ENCODE assay signal across 8 cellular contexts in genomic region chr2:130145006-130145414, GRCh38. TPM values are rescaled to one million over a fixed set of nuclear protein-coding genes. Genes with fewer than 3 reads are reported as not detected.
DNase-seq lines count a peak whose midpoint lies in the region; ATAC-seq and TF ChIP-seq lines count a peak whose summit lies in the region.
"Not testable (repeated sequence)": the region's sequence is repeated elsewhere in the genome, so short reads cannot be mapped to it uniquely, and the experiment has no call there.

CCDC74B (minus strand) TSS chr2:130145112; CDS start chr2:130144996, 116 bp downstream.

- H3K79me2 ChIP-seq in Karpas-422 (ENCODE audit: low read length); osteoblast (ENCODE audit: insufficient read depth, low read length): not testable (repeated sequence)

- peaks cover 17% of the 10 kb centered on the region for H3K4me1 Mint-ChIP-seq in stimulated activated naive CD8-positive, alpha-beta T cell treated with anti-CD3 and anti-CD28 coated beads, Interleukin-15, amount 100 ng/mL, for 72 hours

- DNase-seq in ELR (ENCODE audit: low read depth), result peak; percentile 64
- peak; percentile 35 to 86 for DNase-seq in HAP-1 (ENCODE audit: low spot score in 2 of 2)
- peak; percentile 87 for DNase-seq in Karpas-422
- peak; percentile 71 to 77 for DNase-seq in SJCRH30
- DNase-seq in activated effector memory CD4-positive, alpha-beta T cell treated with anti-CD3 and anti-CD28 coated beads, Interleukin-2, amount 50 U/mL, for 16 hours, result peak; percentile 84
- DNase-seq in foreskin keratinocyte, result peak in 1 of 2 donors; percentile 7
- DNase-seq in osteoblast (ENCODE audit: insufficient read length, low spot score, missing footprints), result not testable (repeated sequence)
- peak; percentile 49 to 67 for DNase-seq in stimulated activated naive CD8-positive, alpha-beta T cell treated with anti-CD3 and anti-CD28 coated beads, Interleukin-15, amount 100 ng/mL, for 72 hours

- not testable (repeated sequence) for H3K4me1 ChIP-seq in HAP-1; SJCRH30; foreskin keratinocyte; osteoblast (ENCODE audit: insufficient read depth, low read length)
- peaks cover 17% of the 10 kb centered on the region for H3K4me1 ChIP-seq in Karpas-422 (ENCODE audit: low read length)

- not testable (repeated sequence) for H3K27me3 ChIP-seq in HAP-1 (ENCODE audit: low read depth); Karpas-422 (ENCODE audit: low read length); SJCRH30; foreskin keratinocyte; osteoblast (ENCODE audit: insufficient read depth, low read length)

- peak within 1 kb of the TSS; percentile 11 for H3K4me3 ChIP-seq in HAP-1
- H3K4me3 ChIP-seq in Karpas-422 (ENCODE audit: low read length), result peak within 1 kb of the TSS; percentile 61; the same call in 1 of the 2 replicates
- H3K4me3 ChIP-seq in SJCRH30, result peak within 1 kb of the TSS; percentile 66
- H3K4me3 ChIP-seq in osteoblast (ENCODE audit: insufficient read depth, low read length), result peak within 1 kb of the TSS; percentile 56

- H3K9me2 ChIP-seq in Karpas-422 (replicated peaks; ENCODE audit: insufficient read depth, low read length), result not testable (repeated sequence)

- not testable (repeated sequence) for H2AFZ ChIP-seq in Karpas-422 (ENCODE audit: low read length)
- H2AFZ ChIP-seq in osteoblast (ENCODE audit: low read length), result peak within 1 kb of the TSS; percentile 56

- ATAC-seq in foreskin keratinocyte, result peak; percentile 86
- peak; percentile 83 for ATAC-seq in stimulated activated naive CD8-positive, alpha-beta T cell treated with anti-CD3 and anti-CD28 coated beads, Interleukin-15, amount 100 ng/mL, for 72 hours

- not testable (repeated sequence) for TF ChIP-seq CTCF in foreskin keratinocyte (conservative IDR thresholded peaks at IDR 0.05); osteoblast (IDR thresholded peaks at IDR 0.05; ENCODE audit: extremely low read depth, low read depth, low read length)

- not testable (repeated sequence) for H3K36me3 ChIP-seq in HAP-1 (replicated peaks); Karpas-422 (ENCODE audit: insufficient read depth, low read length); SJCRH30; osteoblast (ENCODE audit: insufficient read depth, low read length)

- H3K4me2 ChIP-seq in Karpas-422 (ENCODE audit: low read depth, low read length, poor library complexity, severe bottlenecking) (peak within 1 kb of the TSS; percentile 77), osteoblast (ENCODE audit: insufficient read depth, low read length) (peak within 1 kb of the TSS; percentile 55)

- not testable (repeated sequence) for H3K9me3 Mint-ChIP-seq in stimulated activated naive CD8-positive, alpha-beta T cell treated with anti-CD3 and anti-CD28 coated beads, Interleukin-15, amount 100 ng/mL, for 72 hours

- not testable (repeated sequence) for H3K27ac ChIP-seq in Karpas-422 (ENCODE audit: low read length); SJCRH30; foreskin keratinocyte; osteoblast (ENCODE audit: low read depth, low read length)

- peaks cover 22% of the 10 kb centered on the region for H3K27me3 Mint-ChIP-seq in stimulated activated naive CD8-positive, alpha-beta T cell treated with anti-CD3 and anti-CD28 coated beads, Interleukin-15, amount 100 ng/mL, for 72 hours

- H3K9ac ChIP-seq in Karpas-422 (ENCODE audit: low read length), result peak within 1 kb of the TSS; percentile 66

- H3K27ac Mint-ChIP-seq in stimulated activated naive CD8-positive, alpha-beta T cell treated with anti-CD3 and anti-CD28 coated beads, Interleukin-15, amount 100 ng/mL, for 72 hours, result peak within 1 kb of the TSS in 1 of 2 donors; percentile 80

- not testable (repeated sequence) for H3K9me3 ChIP-seq in HAP-1; Karpas-422 (ENCODE audit: low read length); SJCRH30 (replicated peaks); osteoblast (ENCODE audit: low read depth, low read length)

- in situ Hi-C loops in HAP-1 (cut with MboI; ENCODE audit: low sequenced_read_pairs), result not testable (repeated sequence)

- peak within 1 kb of the TSS; percentile 83 to 90 for H3K4me3 Mint-ChIP-seq in stimulated activated naive CD8-positive, alpha-beta T cell treated with anti-CD3 and anti-CD28 coated beads, Interleukin-15, amount 100 ng/mL, for 72 hours

- not testable (repeated sequence) for H4K20me1 ChIP-seq in Karpas-422 (ENCODE audit: insufficient read depth, low read depth, low read length); osteoblast (ENCODE audit: insufficient read depth, low read length)

RNA-seq across cellular contexts. Expression of gene CCDC74B, which starts in this region (rescaled TPM):
- 11.9 and 45.0 TPM in 2 replicates for total RNA-seq in Karpas-422 (2014; rRNA removed; shearing (Covaris generic); ENCODE audit: low replicate concordance)
- 2.2 and 2.7 TPM in 2 replicates for total RNA-seq in SJCRH30 (2014; rRNA removed; shearing (Covaris generic))
- total RNA-seq in foreskin keratinocyte, result 4.9 and 9.7 TPM in 2 replicates
- 5.6 and 11.3 TPM in 2 replicates for polyA plus RNA-seq in foreskin keratinocyte
- 5.4 and 10.9 TPM in 2 replicates for total RNA-seq in osteoblast

Comparison
In these comparisons a context has a peak if more than half of its experiments do, and no peak if none do; other contexts are left out.
1. H3K4me3 ChIP-seq: peak in every context shown above with its lines; median percentile 66 in SJCRH30; 61 in Karpas-422; 56 in osteoblast; 11 in HAP-1.